Comparison of ENCODE assay signal across 26 cellular contexts in genomic region chr22:32587449-32587848, GRCh38.
DNase-seq lines count a peak whose midpoint lies in the region; ATAC-seq, FAIRE-seq and TF ChIP-seq lines count a peak whose summit lies in the region.
"Had no signal": no experiment of that assay in that cellular context is flagged by ENCODE, and none has a peak within 500 bp of the region (broad histone marks: within the 10 kb centered on the region; RNA-seq: fewer than 3 reads in every experiment).

No MANE protein-coding gene starts in this region.

- H3K4me3 ChIP-seq in fibroblast of villous mesenchyme (ENCODE audit: low read depth, low read length), result no peak overlapping the region
- no peak overlapping the region for H3K4me3 ChIP-seq in pancreas
- H3K4me3 ChIP-seq in lower lobe of right lung, result no peak overlapping the region
- H3K4me3 ChIP-seq: GM23338 had no signal

- H3K27ac ChIP-seq in pancreas, result no peak overlapping the region
- H3K27ac ChIP-seq in lower lobe of right lung, result no peak overlapping the region
- H3K27ac ChIP-seq: 22Rv1, KMS-11 had no signal

- H3K9me3 Mint-ChIP-seq in activated CD8-positive, alpha-beta T cell treated with anti-CD3 and anti-CD28 coated beads for 36 hours, result peaks cover 4% of the 10 kb centered on the region
- H3K9me3 Mint-ChIP-seq: GM23338 had no signal

- intact Hi-C loops in pancreas (cut with DNase I), result no loop called here
- intact Hi-C loops in activated CD8-positive, alpha-beta T cell treated with anti-CD3 and anti-CD28 coated beads for 36 hours (cut with micrococcal nuclease), result no loop called here
- intact Hi-C loops in lower lobe of right lung (cut with DNase I), result no loop called here

- TF ChIP-seq CTCF in fibroblast of villous mesenchyme (IDR thresholded peaks at IDR 0.05; ENCODE audit: insufficient read depth, low read depth, low read length), result no peak
- no peak for TF ChIP-seq CTCF in pancreas (IDR thresholded peaks at IDR 0.05)
- TF ChIP-seq CTCF in activated CD8-positive, alpha-beta T cell treated with anti-CD3 and anti-CD28 coated beads for 36 hours (IDR thresholded peaks at IDR 0.05), result no peak
- TF ChIP-seq CTCF in GM20000 (IDR thresholded peaks at IDR 0.05; ENCODE audit: extremely low read depth, missing control alignments), result no peak
- TF ChIP-seq CTCF in lower lobe of right lung (IDR thresholded peaks at IDR 0.05), result no peak

- H3K36me3 ChIP-seq in pancreas, result no peaks in the 10 kb centered on the region
- H3K36me3 ChIP-seq in lower lobe of right lung, result no peaks in the 10 kb centered on the region
- H3K36me3 ChIP-seq: BE2C had no signal

- H3K4me3 Mint-ChIP-seq in activated CD8-positive, alpha-beta T cell treated with anti-CD3 and anti-CD28 coated beads for 36 hours, result no peak overlapping the region
- H3K4me3 Mint-ChIP-seq: activated naive CD4-positive, alpha-beta T cell treated with anti-CD3 and anti-CD28 coated beads, Interleukin-2, amount 10 ng/mL, durations not matched to agents 7 days and 5 days; activated T-cell treated with anti-CD3 and anti-CD28 coated beads, Interleukin-2, amount 50 U/mL, for 24 hours; dendritic cell treated with granulocyte-macrophage colony-stimulating factor and Interleukin-4, amounts not matched to agents 40 ng/mL and 50 ng/mL, for 4 days; GM23338; type B pancreatic cell had no signal

- H3K9me3 ChIP-seq in pancreas (no peaks in the 10 kb centered on the region), lower lobe of right lung (peaks cover 12% of the 10 kb centered on the region)
- H3K9me3 ChIP-seq: BE2C had no signal

- H3K4me1 ChIP-seq in pancreas (no peaks in the 10 kb centered on the region), lower lobe of right lung (peaks cover 26% of the 10 kb centered on the region)
- H3K4me1 ChIP-seq: BE2C, Caco-2 had no signal

- peak in 3 of 4 donors; percentile 54 to 65 (median 57) for ATAC-seq in pancreas
- ATAC-seq in activated CD8-positive, alpha-beta T cell treated with anti-CD3 and anti-CD28 coated beads for 36 hours, result no peak
- no peak for ATAC-seq in lower lobe of right lung
- ATAC-seq: GM23338 had no signal

- H3K27me3 Mint-ChIP-seq in activated CD8-positive, alpha-beta T cell treated with anti-CD3 and anti-CD28 coated beads for 36 hours, result peaks cover 1% of the 10 kb centered on the region
- H3K27me3 Mint-ChIP-seq: dendritic cell treated with granulocyte-macrophage colony-stimulating factor and Interleukin-4, amounts not matched to agents 40 ng/mL and 50 ng/mL, for 4 days; type B pancreatic cell had no signal

- CTCF ChIA-PET in activated CD8-positive, alpha-beta T cell treated with anti-CD3 and anti-CD28 coated beads for 36 hours (lab: Charles Lee), result no interaction called here

- H3K27ac Mint-ChIP-seq in activated CD8-positive, alpha-beta T cell treated with anti-CD3 and anti-CD28 coated beads for 36 hours, result no peak overlapping the region
- H3K27ac Mint-ChIP-seq: activated naive CD4-positive, alpha-beta T cell treated with anti-CD3 and anti-CD28 coated beads, Interleukin-2, amount 10 ng/mL, durations not matched to agents 7 days and 5 days; activated T-cell treated with anti-CD3 and anti-CD28 coated beads, Interleukin-2, amount 50 U/mL, for 24 hours; dendritic cell treated with granulocyte-macrophage colony-stimulating factor and Interleukin-4, amounts not matched to agents 40 ng/mL and 50 ng/mL, for 4 days; GM23338; type B pancreatic cell had no signal

- no peaks in the 10 kb centered on the region for H3K4me1 Mint-ChIP-seq in activated CD8-positive, alpha-beta T cell treated with anti-CD3 and anti-CD28 coated beads for 36 hours (ENCODE audit: low read depth)
- H3K4me1 Mint-ChIP-seq: activated naive CD4-positive, alpha-beta T cell treated with anti-CD3 and anti-CD28 coated beads, Interleukin-2, amount 10 ng/mL, durations not matched to agents 7 days and 5 days had no signal

- POLR2A ChIA-PET in activated CD8-positive, alpha-beta T cell treated with anti-CD3 and anti-CD28 coated beads for 36 hours (lab: Charles Lee), result no interaction called here

- H3K27me3 ChIP-seq in pancreas, result no peaks in the 10 kb centered on the region
- no peaks in the 10 kb centered on the region for H3K27me3 ChIP-seq in lower lobe of right lung (ENCODE audit: low read depth)
- H3K27me3 ChIP-seq: BE2C had no signal

- FAIRE-seq in pancreas (lab: Jason Lieb, UNC), result no peak
- peak; percentile 63 for FAIRE-seq in urothelium cell line (lab: Jason Lieb, UNC)
- FAIRE-seq: endothelial cell of umbilical vein had no signal

- WGBS in pancreas, 2 donors, result 67 to 80% methylated on average over 12 of the region's 12 CpGs

- H3K36me3 Mint-ChIP-seq in activated CD8-positive, alpha-beta T cell treated with anti-CD3 and anti-CD28 coated beads for 36 hours (ENCODE audit: low read depth), result no peaks in the 10 kb centered on the region
- H3K36me3 Mint-ChIP-seq: activated naive CD4-positive, alpha-beta T cell treated with anti-CD3 and anti-CD28 coated beads, Interleukin-2, amount 10 ng/mL, durations not matched to agents 7 days and 5 days; type B pancreatic cell had no signal

- DNase-seq in DMS79 treated with DMSO at 0.1 percent for 48 hours (lab: John Stamatoyannopoulos, UW) (peak; percentile 0), DMS79 (lab: John Stamatoyannopoulos, UW) (no peak), fibroblast of villous mesenchyme (ENCODE audit: low read depth) (peak; percentile 96), pancreas (peak in 1 of 6 donors; percentile 3), urothelium cell line (ENCODE audit: low spot score) (peak; percentile 70), GM20000 (ENCODE audit: low spot score) (no peak), lower lobe of right lung (no peak)
- no peak for DNase-seq in activated CD8-positive, alpha-beta T cell treated with anti-CD3 and anti-CD28 coated beads for 36 hours
- DNase-seq: activated CD4-positive, alpha-beta T cell treated with anti-CD3 and anti-CD28 coated beads, Interleukin-2, amount 50 U/mL, for 4 hours; activated naive CD4-positive, alpha-beta T cell treated with anti-CD3 and anti-CD28 coated beads, Interleukin-2, amount 10 ng/mL, durations not matched to agents 7 days and 5 days; activated T-cell treated with anti-CD3 and anti-CD28 coated beads, Interleukin-2, amount 50 U/mL, for 24 hours; BE2C; Caco-2; midbrain; NCI-H1105 treated with DMSO at 0.1 percent for 48 hours; NCI-H510A treated with DMSO at 0.1 percent for 48 hours; retina; SHP77 treated with DMSO at 0.1 percent for 48 hours; stimulated activated naive CD4-positive, alpha-beta T cell; T-helper 1 cell had no signal

Comparison
In these comparisons a context has a peak if more than half of its experiments do, and no peak if none do; other contexts are left out.
1. DNase-seq: peak in DMS79 treated with DMSO at 0.1 percent for 48 hours (single experiment), fibroblast of villous mesenchyme (single experiment) and urothelium cell line (single experiment); none in DMS79 (single experiment), activated CD8-positive, alpha-beta T cell treated with anti-CD3 and anti-CD28 coated beads for 36 hours (single experiment), GM20000 (single experiment) and lower lobe of right lung (single experiment).
2. ATAC-seq: peak in pancreas (3 of 4); none in activated CD8-positive, alpha-beta T cell treated with anti-CD3 and anti-CD28 coated beads for 36 hours (single experiment) and lower lobe of right lung (0 of 2).